Comparison of ENCODE assay signal across 1 cellular context in the genomic region with DNA sequence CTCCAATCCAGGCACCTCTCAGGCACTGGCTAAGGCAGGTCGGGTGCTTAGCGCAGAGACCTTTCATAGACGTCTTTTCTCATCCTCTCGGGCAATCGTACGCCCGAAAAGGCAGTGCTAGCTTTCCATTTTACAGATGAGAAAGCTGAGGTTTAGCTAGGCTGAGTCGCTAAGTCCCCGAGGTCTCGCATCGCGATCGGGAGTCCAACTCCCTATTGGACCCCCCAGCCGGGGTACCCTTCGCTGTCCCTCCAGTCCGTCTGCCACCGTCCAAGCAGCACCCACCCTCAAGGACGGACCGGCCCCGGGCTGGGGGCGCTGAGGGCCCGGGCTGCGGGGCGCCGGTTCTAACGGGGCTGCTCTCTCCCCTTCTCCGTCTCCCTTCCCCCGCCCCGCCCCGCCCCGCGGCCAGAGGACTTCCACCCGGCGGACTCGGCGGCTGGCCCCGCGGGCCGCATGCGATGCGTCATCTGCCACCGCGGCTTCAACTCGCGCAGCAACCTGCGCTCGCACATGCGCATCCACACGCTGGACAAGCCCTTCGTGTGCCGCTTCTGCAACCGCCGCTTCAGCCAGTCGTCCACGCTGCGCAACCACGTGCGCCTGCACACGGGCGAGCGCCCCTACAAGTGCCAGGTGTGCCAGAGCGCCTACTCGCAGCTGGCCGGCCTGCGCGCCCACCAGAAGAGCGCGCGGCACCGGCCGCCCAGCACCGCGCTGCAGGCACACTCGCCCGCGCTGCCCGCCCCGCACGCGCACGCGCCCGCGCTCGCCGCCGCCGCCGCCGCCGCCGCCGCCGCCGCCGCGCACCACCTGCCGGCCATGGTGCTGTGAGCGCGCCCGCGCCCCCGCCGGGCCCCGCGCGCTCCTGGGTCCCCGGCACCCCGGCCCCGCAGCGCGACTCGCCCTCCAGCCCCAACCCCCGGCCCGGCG.
TF ChIP-seq lines count a peak whose summit lies in the region.

No MANE protein-coding gene starts in this region.

TF ChIP-seq in HepG2, 621 proteins besides CTCF, POLR2A, EP300 and RAD21 (continued from another document and continues in another):
- TF ChIP-seq, protein P1, sequence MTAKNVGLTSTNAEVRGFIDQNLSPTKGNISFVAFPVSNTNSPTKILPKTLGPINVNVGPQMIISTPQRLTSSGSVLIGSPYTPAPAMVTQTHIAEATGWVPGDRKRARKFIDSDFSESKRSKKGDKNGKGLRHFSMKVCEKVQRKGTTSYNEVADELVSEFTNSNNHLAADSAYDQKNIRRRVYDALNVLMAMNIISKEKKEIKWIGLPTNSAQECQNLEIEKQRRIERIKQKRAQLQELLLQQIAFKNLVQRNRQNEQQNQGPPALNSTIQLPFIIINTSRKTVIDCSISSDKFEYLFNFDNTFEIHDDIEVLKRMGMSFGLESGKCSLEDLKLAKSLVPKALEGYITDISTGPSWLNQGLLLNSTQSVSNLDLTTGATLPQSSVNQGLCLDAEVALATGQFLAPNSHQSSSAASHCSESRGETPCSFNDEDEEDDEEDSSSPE (CRISPR knock-in tag; IDR thresholded peaks at IDR 0.05), result peak; percentile 84
- TF ChIP-seq MAFG (CRISPR knock-in tag; IDR thresholded peaks at IDR 0.05), result no peak
- no peak; the same call in 1 of the 2 replicates for TF ChIP-seq ZNF558 (CRISPR knock-in tag; IDR thresholded peaks at IDR 0.05; ENCODE audit: borderline replicate concordance)
- peak; percentile 83; the same call in 1 of the 2 replicates for TF ChIP-seq NCOA1 (CRISPR knock-in tag; IDR thresholded peaks at IDR 0.05)
- TF ChIP-seq, protein P2, sequence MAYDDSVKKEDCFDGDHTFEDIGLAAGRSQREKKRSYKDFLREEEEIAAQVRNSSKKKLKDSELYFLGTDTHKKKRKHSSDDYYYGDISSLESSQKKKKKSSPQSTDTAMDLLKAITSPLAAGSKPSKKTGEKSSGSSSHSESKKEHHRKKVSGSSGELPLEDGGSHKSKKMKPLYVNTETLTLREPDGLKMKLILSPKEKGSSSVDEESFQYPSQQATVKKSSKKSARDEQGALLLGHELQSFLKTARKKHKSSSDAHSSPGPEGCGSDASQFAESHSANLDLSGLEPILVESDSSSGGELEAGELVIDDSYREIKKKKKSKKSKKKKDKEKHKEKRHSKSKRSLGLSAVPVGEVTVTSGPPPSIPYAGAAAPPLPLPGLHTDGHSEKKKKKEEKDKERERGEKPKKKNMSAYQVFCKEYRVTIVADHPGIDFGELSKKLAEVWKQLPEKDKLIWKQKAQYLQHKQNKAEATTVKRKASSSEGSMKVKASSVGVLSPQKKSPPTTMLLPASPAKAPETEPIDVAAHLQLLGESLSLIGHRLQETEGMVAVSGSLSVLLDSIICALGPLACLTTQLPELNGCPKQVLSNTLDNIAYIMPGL (CRISPR knock-in tag; IDR thresholded peaks at IDR 0.05; ENCODE audit: borderline replicate concordance in 1 of 2, low read depth in 1 of 2), result no peak
- peak; percentile 86; the same call in 1 of the 2 replicates for TF ChIP-seq ZNF224 (CRISPR knock-in tag; IDR thresholded peaks at IDR 0.05)
- peak; percentile 44; the same call in 1 of the 2 replicates for TF ChIP-seq ZNF598 (CRISPR knock-in tag; IDR thresholded peaks at IDR 0.05; ENCODE audit: borderline replicate concordance)
- no peak for TF ChIP-seq ZFAT (CRISPR knock-in tag; conservative IDR thresholded peaks at IDR 0.05)
- TF ChIP-seq SMARCE1 (IDR thresholded peaks at IDR 0.05; ENCODE audit: borderline replicate concordance), result no peak
- TF ChIP-seq ZBTB34 (CRISPR knock-in tag; IDR thresholded peaks at IDR 0.05), result peak; percentile 73; the same call in 1 of the 2 replicates
- TF ChIP-seq TAF1 (CRISPR knock-in tag; IDR thresholded peaks at IDR 0.05), result 0 out of 2 replicates have a peak, but pooled peaks have one; percentile 31
- peak; percentile 77; the same call in 1 of the 2 replicates for TF ChIP-seq ZNF772 (CRISPR knock-in tag; IDR thresholded peaks at IDR 0.05)
- no peak for TF ChIP-seq KIAA2018 (CRISPR knock-in tag; IDR thresholded peaks at IDR 0.05; ENCODE audit: borderline replicate concordance)
- no peak for TF ChIP-seq RFX3 (CRISPR knock-in tag; IDR thresholded peaks at IDR 0.05)
- TF ChIP-seq SP140L (CRISPR knock-in tag; IDR thresholded peaks at IDR 0.05; ENCODE audit: borderline replicate concordance), result no peak
- peak; percentile 95; the same call in 1 of the 2 replicates for TF ChIP-seq KDM5B (CRISPR knock-in tag; IDR thresholded peaks at IDR 0.05; ENCODE audit: borderline replicate concordance)
- TF ChIP-seq, protein P3, sequence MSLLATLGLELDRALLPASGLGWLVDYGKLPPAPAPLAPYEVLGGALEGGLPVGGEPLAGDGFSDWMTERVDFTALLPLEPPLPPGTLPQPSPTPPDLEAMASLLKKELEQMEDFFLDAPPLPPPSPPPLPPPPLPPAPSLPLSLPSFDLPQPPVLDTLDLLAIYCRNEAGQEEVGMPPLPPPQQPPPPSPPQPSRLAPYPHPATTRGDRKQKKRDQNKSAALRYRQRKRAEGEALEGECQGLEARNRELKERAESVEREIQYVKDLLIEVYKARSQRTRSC (CRISPR knock-in tag; IDR thresholded peaks at IDR 0.05; ENCODE audit: low read depth), result peak; percentile 31; the same call in 1 of the 2 replicates
- TF ChIP-seq ZMYM4 (CRISPR knock-in tag; IDR thresholded peaks at IDR 0.05), result peak; percentile 64; the same call in 1 of the 2 replicates
- no peak for TF ChIP-seq NFIC (IDR thresholded peaks at IDR 0.05; ENCODE audit: low read length)
- TF ChIP-seq HDAC6 (IDR thresholded peaks at IDR 0.05; ENCODE audit: low read depth, low read length), result no peak
- peak; percentile 40 for TF ChIP-seq ZNF781 (CRISPR knock-in tag; IDR thresholded peaks at IDR 0.05; ENCODE audit: borderline replicate concordance, not compliant biosample characterization)
- no peak; the same call in 1 of the 2 replicates for TF ChIP-seq ZFP90 (CRISPR knock-in tag; IDR thresholded peaks at IDR 0.05; ENCODE audit: borderline replicate concordance)
- peak; percentile 80 for TF ChIP-seq ZNF574 (CRISPR knock-in tag; IDR thresholded peaks at IDR 0.05)
- TF ChIP-seq, protein P4, sequence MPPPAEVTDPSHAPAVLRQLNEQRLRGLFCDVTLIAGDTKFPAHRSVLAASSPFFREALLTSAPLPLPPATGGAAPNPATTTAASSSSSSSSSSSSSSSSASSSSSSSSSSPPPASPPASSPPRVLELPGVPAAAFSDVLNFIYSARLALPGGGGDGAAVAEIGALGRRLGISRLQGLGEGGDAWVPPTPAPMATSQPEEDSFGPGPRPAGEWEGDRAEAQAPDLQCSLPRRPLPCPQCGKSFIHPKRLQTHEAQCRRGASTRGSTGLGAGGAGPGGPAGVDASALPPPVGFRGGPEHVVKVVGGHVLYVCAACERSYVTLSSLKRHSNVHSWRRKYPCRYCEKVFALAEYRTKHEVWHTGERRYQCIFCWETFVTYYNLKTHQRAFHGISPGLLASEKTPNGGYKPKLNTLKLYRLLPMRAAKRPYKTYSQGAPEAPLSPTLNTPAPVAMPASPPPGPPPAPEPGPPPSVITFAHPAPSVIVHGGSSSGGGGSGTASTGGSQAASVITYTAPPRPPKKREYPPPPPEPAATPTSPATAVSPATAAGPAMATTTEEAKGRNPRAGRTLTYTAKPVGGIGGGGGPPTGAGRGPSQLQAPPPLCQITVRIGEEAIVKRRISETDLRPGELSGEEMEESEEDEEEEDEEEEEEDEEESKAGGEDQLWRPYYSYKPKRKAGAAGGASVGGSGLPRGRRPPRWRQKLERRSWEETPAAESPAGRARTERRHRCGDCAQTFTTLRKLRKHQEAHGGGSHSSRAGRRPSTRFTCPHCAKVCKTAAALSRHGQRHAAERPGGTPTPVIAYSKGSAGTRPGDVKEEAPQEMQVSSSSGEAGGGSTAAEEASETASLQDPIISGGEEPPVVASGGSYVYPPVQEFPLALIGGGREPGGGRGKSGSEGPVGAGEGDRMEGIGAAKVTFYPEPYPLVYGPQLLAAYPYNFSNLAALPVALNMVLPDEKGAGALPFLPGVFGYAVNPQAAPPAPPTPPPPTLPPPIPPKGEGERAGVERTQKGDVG (CRISPR knock-in tag; IDR thresholded peaks at IDR 0.05; ENCODE audit: borderline replicate concordance), result no peak
- no peak for TF ChIP-seq RFX1 (IDR thresholded peaks at IDR 0.05)
- peak; percentile 72; the same call in 1 of the 2 replicates for TF ChIP-seq ZNF274 (CRISPR knock-in tag; IDR thresholded peaks at IDR 0.05)
- no peak for TF ChIP-seq ZNF530 (CRISPR knock-in tag; IDR thresholded peaks at IDR 0.05; ENCODE audit: low read depth)
- TF ChIP-seq ZSCAN29 (CRISPR knock-in tag; conservative IDR thresholded peaks at IDR 0.05), result no peak
- no peak for TF ChIP-seq ZNF335 (CRISPR knock-in tag; IDR thresholded peaks at IDR 0.05)
